7 cellular contexts compared by ENCODE assay signal in the genomic region with DNA sequence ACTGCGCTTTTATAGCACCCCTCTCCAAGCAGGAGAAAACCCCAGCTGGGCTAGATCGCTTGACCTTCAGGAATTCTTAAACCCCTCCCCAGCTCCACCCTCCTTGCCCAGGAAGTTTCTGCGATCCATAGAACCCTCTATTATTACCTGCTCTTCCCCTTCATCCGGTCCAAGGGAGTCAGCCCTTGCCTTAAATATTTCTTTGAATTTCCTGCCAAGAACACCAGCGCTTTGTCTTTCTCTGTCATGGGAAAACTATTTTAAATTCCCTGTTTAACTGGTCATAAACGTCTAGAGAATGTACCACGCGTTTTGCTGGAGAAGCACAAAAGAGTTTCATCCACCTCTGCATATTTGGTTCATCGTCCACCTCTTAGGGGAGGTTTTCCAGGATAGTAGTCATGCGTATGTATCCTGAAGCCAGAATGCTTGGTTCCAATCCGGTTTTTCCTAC. TPM values are rescaled to one million over a fixed set of nuclear protein-coding genes. Genes with fewer than 3 reads are reported as not detected.
DNase-seq lines count a peak whose midpoint lies in the region; ATAC-seq, FAIRE-seq and TF ChIP-seq lines count a peak whose summit lies in the region.

No MANE protein-coding gene starts in this region.

- BruUV-seq in K562 (replicated peaks; lab: Mats Ljungman, UMichigan), result TSS peak; percentile 80

- 13% methylated on average over 11 of the region's 11 CpGs for WGBS in K562 (ENCODE audit: insufficient coverage, low coverage, missing lambda C conversion rate)
- WGBS in thyroid gland, 2 donors, result 25 to 26% methylated on average over 11 of the region's 11 CpGs

- no peaks in the 10 kb centered on the region for H3K9me1 ChIP-seq in K562 (ENCODE audit: control insufficient read depth, insufficient read depth, low read length)

- peaks cover 37% of the 10 kb centered on the region for H3K79me2 ChIP-seq in K562 (ENCODE audit: control insufficient read depth, insufficient read depth, low read length)

- H2AFZ ChIP-seq in K562 (ENCODE audit: low read depth, low read length), result peak overlapping the region; percentile 98

- TF ChIP-seq CTCF in K562 (IDR thresholded peaks at IDR 0.05 in 2 of 3, conservative IDR thresholded peaks at IDR 0.05 in 1 of 3; ENCODE audit: insufficient read depth in 2 of 3, low read depth in 1 of 3, low read length in 3 of 3) (no peak), thyroid gland (IDR thresholded peaks at IDR 0.05) (no peak)

- no peaks in the 10 kb centered on the region for H4K20me1 ChIP-seq in K562 (replicated peaks; ENCODE audit: control insufficient read depth, insufficient read depth, low read length)

- in situ Hi-C loops in K562 (cut with MboI), result no loop called here

- CTCF ChIA-PET in K562 (lab: Yijun Ruan, JAX; ENCODE audit: low intra/inter-chr PET ratio), result no interaction called here

- DNase-seq in K562 (ENCODE audit: extremely low read depth in 1 of 4, low spot score in 3 of 4), result no peak
- peak; percentile 70 for DNase-seq in kidney tubule cell (ENCODE audit: low spot score)
- DNase-seq in thyroid gland, result no peak
- no peak for DNase-seq in SKM-1 treated with dmso at 0.1 percent for 144 hours (lab: John Stamatoyannopoulos, UW; ENCODE audit: unreplicated experiment)

- H3K4me3 ChIP-seq in K562, result peak overlapping the region; percentile 92
- H3K4me3 ChIP-seq in thyroid gland (replicated peaks in 1 of 3), result peak overlapping the region; percentile 66 to 99 (median 83)

- ATAC-seq in GM18519 (IDR thresholded peaks at IDR 0.05; ENCODE audit: low FRiP score, unreplicated experiment) (peak; percentile 3), HG03439 (IDR thresholded peaks at IDR 0.05; ENCODE audit: unreplicated experiment) (peak; percentile 8), K562 (peak; percentile 2), HG02970 (IDR thresholded peaks at IDR 0.05; ENCODE audit: low FRiP score, unreplicated experiment) (no peak)

- no peak for FAIRE-seq in K562 (lab: Jason Lieb, UNC)

- no peaks in the 10 kb centered on the region; the same call in 1 of the 2 replicates for H3K9me3 ChIP-seq in K562 (replicated peaks; ENCODE audit: control insufficient read depth, insufficient read depth, low read depth, low read length)
- no peaks in the 10 kb centered on the region for H3K9me3 ChIP-seq in thyroid gland

- intact Hi-C loops in K562 (cut with micrococcal nuclease), result loop anchor here (5.0 kb wide), 1 partner anchor 162 kb away; no protein-coding TSS in a partner anchor
- intact Hi-C loops in thyroid gland (cut with DNase I), result no loop called here

- H3K4me1 ChIP-seq in K562 (replicated peaks in 1 of 2; ENCODE audit: control insufficient read depth in 2 of 2, insufficient read depth in 2 of 2, low read length in 2 of 2), result peaks cover 0 to 4% of the 10 kb centered on the region in 2 experiments; a peak in 3 of 5 replicates
- H3K4me1 ChIP-seq in thyroid gland, result peaks cover 4% of the 10 kb centered on the region in 2 donors

- H3K36me3 ChIP-seq in K562 (ENCODE audit: control insufficient read depth, insufficient read depth, low read length), result peaks cover 7% of the 10 kb centered on the region; the same call in 1 of the 3 replicates
- no peaks in the 10 kb centered on the region for H3K36me3 ChIP-seq in thyroid gland

- H3K27ac ChIP-seq in K562 (ENCODE audit: extremely low read depth, low read depth, low read length) (peak overlapping the region; percentile 92), thyroid gland (peak overlapping the region; percentile 76 to 93 (median 79))

- TF ChIP-seq POLR2A in K562 (conservative IDR thresholded peaks at IDR 0.05) (no peak), thyroid gland (IDR thresholded peaks at IDR 0.05) (no peak)

- H3K4me2 ChIP-seq in K562 (ENCODE audit: insufficient read depth, low read length), result peak overlapping the region; percentile 95

- no peak for TF ChIP-seq RAD21 in K562 (CRISPR knock-in tag; conservative IDR thresholded peaks at IDR 0.05 in 1 of 2, IDR thresholded peaks at IDR 0.05 in 1 of 2)

- TF ChIP-seq EP300 in K562 (IDR thresholded peaks at IDR 0.05; ENCODE audit: low read length), result no peak

- H3K9ac ChIP-seq in K562 (ENCODE audit: insufficient read depth in 1 of 2, low read depth in 2 of 2, low read length in 2 of 2), result peak overlapping the region; percentile 86 to 97

- POLR2A ChIA-PET in K562 (lab: Yijun Ruan, JAX), result interaction anchor here (1.0 kb wide), 1 partner anchor 218 kb away, joined by 3 read pairs; no protein-coding TSS in a partner anchor

- no peaks in the 10 kb centered on the region for H3K27me3 ChIP-seq in K562 (ENCODE audit: control insufficient read depth in 2 of 2, insufficient read depth in 2 of 2, low read length in 2 of 2)
- no peaks in the 10 kb centered on the region for H3K27me3 ChIP-seq in thyroid gland

TF ChIP-seq in K562, 482 proteins besides CTCF, POLR2A, EP300 and RAD21 (continues in another document):
- TF ChIP-seq ZNF778 (CRISPR knock-in tag; IDR thresholded peaks at IDR 0.05) (no peak), ZNF449 (CRISPR knock-in tag; IDR thresholded peaks at IDR 0.05) (no peak), ADNP (tag; IDR thresholded peaks at IDR 0.05) (no peak), HNRNPL (IDR thresholded peaks at IDR 0.05; ENCODE audit: low read depth, low read length) (no peak)
- TF ChIP-seq, protein P1, sequence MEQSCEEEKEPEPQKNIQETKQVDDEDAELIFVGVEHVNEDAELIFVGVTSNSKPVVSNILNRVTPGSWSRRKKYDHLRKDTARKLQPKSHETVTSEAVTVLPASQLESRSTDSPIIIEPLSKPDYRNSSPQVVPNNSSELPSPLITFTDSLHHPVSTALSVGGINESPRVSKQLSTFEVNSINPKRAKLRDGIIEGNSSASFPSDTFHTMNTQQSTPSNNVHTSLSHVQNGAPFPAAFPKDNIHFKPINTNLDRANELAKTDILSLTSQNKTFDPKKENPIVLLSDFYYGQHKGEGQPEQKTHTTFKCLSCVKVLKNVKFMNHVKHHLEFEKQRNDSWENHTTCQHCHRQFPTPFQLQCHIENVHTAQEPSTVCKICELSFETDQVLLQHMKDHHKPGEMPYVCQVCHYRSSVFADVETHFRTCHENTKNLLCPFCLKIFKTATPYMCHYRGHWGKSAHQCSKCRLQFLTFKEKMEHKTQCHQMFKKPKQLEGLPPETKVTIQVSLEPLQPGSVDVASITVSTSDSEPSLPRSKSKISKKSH (CRISPR knock-in tag; IDR thresholded peaks at IDR 0.05), result no peak

RNA-seq across cellular contexts. Expression of gene TRAF6, which starts 0.5 kb away (rescaled TPM):
- 12.5 and 26.3 TPM in 2 replicates for total RNA-seq in K562 (2011; cell fraction: chromatin; rRNA removed; ENCODE audit: low replicate concordance)
- total RNA-seq in K562 (2011; cell fraction: nucleolus; rRNA removed), result 6.8 and 9.1 TPM in 2 replicates
- total RNA-seq in K562 (2011; cell fraction: nucleoplasm; rRNA removed), result 14.2 and 23.3 TPM in 2 replicates
- total RNA-seq in K562 (2014; rRNA removed), result 5.0 and 6.4 TPM in 2 replicates
- total RNA-seq in K562 (2014; rRNA removed; fragmentation: Illumina TruSeq; extraction: Trizol), result 8.2 and 11.6 TPM in 2 replicates
- 8.0 and 8.3 TPM in 2 replicates for total RNA-seq in K562 (2015; rRNA removed; fragmentation: Illumina TruSeq; extraction: Trizol)
- total RNA-seq in K562 (2021), result 9.2 and 10.0 TPM in 2 replicates
- polyA plus RNA-seq in K562 (2011; rRNA removed), result 10.6 and 13.1 TPM in 2 replicates
- 5.3 and 7.6 TPM in 2 replicates for polyA plus RNA-seq in K562 (2011; cell fraction: cytosol; rRNA removed)
- polyA plus RNA-seq in K562 (2011; cell fraction: nucleus; rRNA removed), result 16.0 and 17.9 TPM in 2 replicates
- 5.4 and 6.9 TPM in 2 replicates for polyA plus RNA-seq in K562 (2012)
- 8.4 and 9.3 TPM in 2 replicates for polyA plus RNA-seq in K562 (2014; fragmentation: Illumina TruSeq; extraction: Trizol)
- polyA plus RNA-seq in K562 (2014; fragmentation: Nextera tagmentation; extraction: Ambion mirVana), result 1 to 10 TPM; 2.0 to 4.2 TPM
- 4.4 and 5.4 TPM in 2 replicates for polyA plus RNA-seq in K562 (2014; rRNA removed)
- polyA minus RNA-seq in K562 (2011; rRNA and poly(A)+ RNA removed), result 16.6 and 17.1 TPM in 2 replicates
- polyA minus RNA-seq in K562 (2011; cell fraction: cytosol; rRNA and poly(A)+ RNA removed), result 7.3 and 10.0 TPM in 2 replicates
- polyA minus RNA-seq in K562 (2011; cell fraction: nucleus; rRNA and poly(A)+ RNA removed), result 8.8 and 16.6 TPM in 2 replicates
- total RNA-seq in thyroid gland, result 10 to 100 TPM; 16.0 to 30.5 (median 20.9) TPM

RNA-seq across cellular contexts. Expression of gene RAG1, which starts 57.2 kb away (rescaled TPM):
- total RNA-seq in K562 (2011; cell fraction: chromatin; rRNA removed; ENCODE audit: low replicate concordance), result 1.8 and 6.2 TPM in 2 replicates
- 0.83 and 2.0 TPM in 2 replicates for total RNA-seq in K562 (2011; cell fraction: nucleolus; rRNA removed)
- total RNA-seq in K562 (2011; cell fraction: nucleoplasm; rRNA removed), result 2.6 and 6.9 TPM in 2 replicates
- total RNA-seq in K562 (2014; rRNA removed), result 1.8 and 2.0 TPM in 2 replicates
- 2.5 and 2.8 TPM in 2 replicates for total RNA-seq in K562 (2014; rRNA removed; fragmentation: Illumina TruSeq; extraction: Trizol)
- 1.5 and 1.7 TPM in 2 replicates for total RNA-seq in K562 (2015; rRNA removed; fragmentation: Illumina TruSeq; extraction: Trizol)
- total RNA-seq in K562 (2021), result 1.6 and 2.1 TPM in 2 replicates
- 0.93 and 1.7 TPM in 2 replicates for polyA plus RNA-seq in K562 (2011; rRNA removed)
- 0.27 and 0.40 TPM in 2 replicates for polyA plus RNA-seq in K562 (2011; cell fraction: cytosol; rRNA removed)
- 1.9 and 2.4 TPM in 2 replicates for polyA plus RNA-seq in K562 (2011; cell fraction: nucleus; rRNA removed)
- 1.7 and 2.8 TPM in 2 replicates for polyA plus RNA-seq in K562 (2012)
- 2.0 and 2.2 TPM in 2 replicates for polyA plus RNA-seq in K562 (2014; fragmentation: Illumina TruSeq; extraction: Trizol)
- under 1 TPM; 0.49 to 0.89 TPM for polyA plus RNA-seq in K562 (2014; fragmentation: Nextera tagmentation; extraction: Ambion mirVana)
- 1.4 and 1.5 TPM in 2 replicates for polyA plus RNA-seq in K562 (2014; rRNA removed)
- 1.3 and 1.9 TPM in 2 replicates for polyA minus RNA-seq in K562 (2011; rRNA and poly(A)+ RNA removed)
- polyA minus RNA-seq in K562 (2011; cell fraction: cytosol; rRNA and poly(A)+ RNA removed), result 1.3 TPM in 2 replicates
- polyA minus RNA-seq in K562 (2011; cell fraction: nucleus; rRNA and poly(A)+ RNA removed), result 1.1 and 1.2 TPM in 2 replicates
- 1 to 10 TPM; 1.5 to 4.8 (median 4.2) TPM for total RNA-seq in thyroid gland
